ENCODE assay signal across 21 cellular contexts in the genomic region with DNA sequence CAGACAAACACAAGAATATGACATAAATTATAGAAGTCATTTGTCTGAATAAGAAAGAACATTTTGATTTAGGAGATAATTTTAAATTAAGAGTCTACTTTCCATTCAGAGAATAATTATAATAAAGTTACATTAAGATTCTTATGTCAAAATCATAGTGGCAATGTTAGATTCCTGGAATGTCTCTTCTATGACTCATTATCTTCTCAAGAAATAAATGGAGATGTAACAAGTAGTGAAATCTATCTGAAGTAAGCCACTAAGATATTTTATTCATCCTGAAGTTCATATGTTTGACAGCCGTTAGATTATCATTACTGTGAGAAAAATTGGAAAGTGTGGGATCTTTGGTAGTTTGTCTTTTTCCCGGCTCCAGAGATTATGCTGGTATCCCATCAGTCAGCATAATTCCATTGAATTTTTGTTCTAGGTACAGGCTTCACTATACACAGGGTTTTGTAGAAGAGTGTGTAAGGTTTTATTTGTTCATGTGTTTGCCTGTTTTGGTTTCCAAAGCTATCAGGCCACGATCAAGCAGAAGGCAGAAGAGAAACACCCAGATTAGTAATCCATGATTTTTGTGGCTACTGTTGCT.
"Had no signal": no experiment of that assay in that cellular context is flagged by ENCODE, and none has a peak within 500 bp of the region (broad histone marks: within the 10 kb centered on the region; RNA-seq: fewer than 3 reads in every experiment).

No MANE protein-coding gene starts in this region.

- FAIRE-seq: colon had no signal

- H3K27ac ChIP-seq: ascending aorta, brain microvascular endothelial cell, esophagus muscularis mucosa, gastrocnemius medialis, neural progenitor cell, spleen, thoracic aorta, vagina had no signal

- DNase-seq: activated T-cell treated with anti-CD3 and anti-CD28 coated beads, Interleukin-2, amount 50 U/mL, for 1 hour; brain microvascular endothelial cell; central memory CD4-positive, alpha-beta T cell; effector memory CD8-positive, alpha-beta T cell; gastrocnemius medialis; hippocampal formation; left ventricle myocardium superior; mammary epithelial cell; naive thymus-derived CD8-positive, alpha-beta T cell; posterior cingulate gyrus; spleen; stimulated activated CD4-positive, alpha-beta T cell treated with anti-CD3 and anti-CD28 coated beads, Interleukin-4, amount 100 ng/mL, for 1 hour; stimulated activated naive CD4-positive, alpha-beta T cell had no signal

- ATAC-seq: activated naive CD4-positive, alpha-beta T cell treated with anti-CD3 and anti-CD28 coated beads, Interleukin-2, amount 50 U/mL, for 72 hours; effector memory CD8-positive, alpha-beta T cell; gastrocnemius medialis; left ventricle myocardium superior; naive thymus-derived CD8-positive, alpha-beta T cell; WTC11 had no signal

- H3K4me3 ChIP-seq: ascending aorta, esophagus muscularis mucosa, gastrocnemius medialis, neural progenitor cell, spleen, thoracic aorta, vagina had no signal
